In the genomic region with DNA sequence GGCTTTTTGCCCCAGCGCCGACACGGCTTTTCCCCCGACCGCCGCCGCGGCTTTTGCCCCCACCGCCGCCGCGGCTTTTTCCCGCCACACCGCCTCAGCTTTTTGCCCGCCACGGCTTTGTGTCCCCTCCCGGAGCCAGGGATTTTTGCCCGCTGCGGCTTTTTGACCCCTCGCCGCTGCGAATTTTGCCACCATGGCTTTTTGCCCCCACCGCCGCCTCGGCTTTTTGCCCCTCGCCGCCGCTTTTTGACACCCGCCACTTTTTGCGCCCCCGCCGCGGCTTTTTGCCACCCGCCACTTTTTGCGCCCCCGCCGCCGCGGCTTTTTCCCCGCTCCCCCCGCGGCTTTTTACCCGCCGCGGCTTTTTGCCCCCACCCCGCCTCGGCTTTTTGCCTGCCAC, we compare ENCODE assay signal across 18 cellular contexts.
DNase-seq lines count a peak whose midpoint lies in the region; ATAC-seq, FAIRE-seq and TF ChIP-seq lines count a peak whose summit lies in the region.
"Had no signal": no experiment of that assay in that cellular context is flagged by ENCODE, and none has a peak within 500 bp of the region (broad histone marks: within the 10 kb centered on the region; RNA-seq: fewer than 3 reads in every experiment).

No MANE protein-coding gene starts in this region.

- intact Hi-C loops in K562 (cut with micrococcal nuclease) (no loop called here), CD14-positive monocyte (cut with micrococcal nuclease) (no loop called here)

- H4K20me1 ChIP-seq in SK-N-SH (ENCODE audit: insufficient read depth) (no peaks in the 10 kb centered on the region), K562 (replicated peaks; ENCODE audit: control insufficient read depth, insufficient read depth, low read length) (no peaks in the 10 kb centered on the region)

- WGBS in SK-N-SH (ENCODE audit: low lambda C conversion rate) = 80% methylated on average over 47 of the region's 47 CpGs
- WGBS in K562 (ENCODE audit: insufficient coverage, low coverage, missing lambda C conversion rate) = 42% methylated on average over 18 of the region's 47 CpGs

- H3K4me2 ChIP-seq in SK-N-SH = no peak overlapping the region
- H3K4me2 ChIP-seq in K562 (ENCODE audit: insufficient read depth, low read length) = no peak overlapping the region

- no peak overlapping the region for H3K4me3 ChIP-seq in SK-N-SH (ENCODE audit: low read depth in 2 of 2, low read length in 1 of 2)
- H3K4me3 ChIP-seq in K562 = no peak overlapping the region

- H3F3A ChIP-seq in SK-N-SH (replicated peaks; ENCODE audit: insufficient read depth) = no peaks in the 10 kb centered on the region

- H3K9ac ChIP-seq in SK-N-SH (no peak overlapping the region), K562 (ENCODE audit: insufficient read depth in 1 of 2, low read depth in 2 of 2, low read length in 2 of 2) (no peak overlapping the region)

- TF ChIP-seq CTCF in SK-N-SH (IDR thresholded peaks at IDR 0.05) (no peak), K562 (IDR thresholded peaks at IDR 0.05 in 2 of 3, conservative IDR thresholded peaks at IDR 0.05 in 1 of 3; ENCODE audit: insufficient read depth in 2 of 3, low read depth in 1 of 3, low read length in 3 of 3) (no peak), CD14-positive monocyte (IDR thresholded peaks at IDR 0.05) (no peak)

- no peaks in the 10 kb centered on the region for H3K36me3 ChIP-seq in SK-N-SH (replicated peaks in 1 of 2; ENCODE audit: control insufficient read depth in 1 of 2, insufficient read depth in 2 of 2, low read length in 1 of 2)
- no peaks in the 10 kb centered on the region for H3K36me3 ChIP-seq in K562 (ENCODE audit: control insufficient read depth, insufficient read depth, low read length)

- no peak for TF ChIP-seq POLR2A in K562 (conservative IDR thresholded peaks at IDR 0.05)

- H2AFZ ChIP-seq in SK-N-SH (ENCODE audit: low read depth) = no peak overlapping the region
- no peak overlapping the region for H2AFZ ChIP-seq in K562 (ENCODE audit: low read depth, low read length)

- no peak overlapping the region for H3K27ac Mint-ChIP-seq in CD14-positive monocyte
- H3K27ac Mint-ChIP-seq: CD8-positive, alpha-beta memory T cell; HFFc6 had no signal

- no peaks in the 10 kb centered on the region for H3K36me3 Mint-ChIP-seq in CD14-positive monocyte
- H3K36me3 Mint-ChIP-seq: CD8-positive, alpha-beta memory T cell had no signal

- TF ChIP-seq EP300 in SK-N-SH (IDR thresholded peaks at IDR 0.05; ENCODE audit: borderline replicate concordance in 1 of 2, low read depth in 1 of 2, low read length in 1 of 2) (no peak), K562 (IDR thresholded peaks at IDR 0.05; ENCODE audit: low read length) (no peak)

- in situ Hi-C loops in K562 (cut with MboI) = no loop called here

- H3K79me2 ChIP-seq in SK-N-SH (ENCODE audit: insufficient read depth) (no peaks in the 10 kb centered on the region), K562 (ENCODE audit: control insufficient read depth, insufficient read depth, low read length) (no peaks in the 10 kb centered on the region)

- H3K9me2 ChIP-seq in SK-N-SH = no peaks in the 10 kb centered on the region

- no TSS peak for BruUV-seq in K562 (replicated peaks; lab: Mats Ljungman, UMichigan)

- no peak for TF ChIP-seq RAD21 in SK-N-SH (IDR thresholded peaks at IDR 0.05; ENCODE audit: low read length)
- TF ChIP-seq RAD21 in K562 (CRISPR knock-in tag; conservative IDR thresholded peaks at IDR 0.05 in 1 of 2, IDR thresholded peaks at IDR 0.05 in 1 of 2) = no peak

- H3K27me3 Mint-ChIP-seq in CD14-positive monocyte (ENCODE audit: low read depth in 3 of 3) = peaks cover 0 to 4% (median 2%) of the 10 kb centered on the region in 3 donors
- H3K27me3 Mint-ChIP-seq: CD8-positive, alpha-beta memory T cell had no signal

- H3K4me3 Mint-ChIP-seq in CD14-positive monocyte = no peak overlapping the region
- H3K4me3 Mint-ChIP-seq: CD8-positive, alpha-beta memory T cell; HFFc6 had no signal

- H3K27me3 ChIP-seq in SK-N-SH (ENCODE audit: insufficient read depth) (no peaks in the 10 kb centered on the region), K562 (ENCODE audit: control insufficient read depth in 2 of 2, insufficient read depth in 2 of 2, low read length in 2 of 2) (no peaks in the 10 kb centered on the region)

- H3K27ac ChIP-seq in SK-N-SH (ENCODE audit: low read depth in 2 of 2, low read length in 1 of 2) (no peak overlapping the region), K562 (ENCODE audit: extremely low read depth, low read depth, low read length) (no peak overlapping the region)
- H3K27ac ChIP-seq: 22Rv1, HL-60 had no signal

- H3K4me1 ChIP-seq in SK-N-SH (ENCODE audit: control insufficient read depth in 1 of 2, insufficient read depth in 2 of 2, low read depth in 1 of 2, low read length in 1 of 2) = no peaks in the 10 kb centered on the region
- H3K4me1 ChIP-seq in K562 (replicated peaks in 1 of 2; ENCODE audit: control insufficient read depth in 2 of 2, insufficient read depth in 2 of 2, low read length in 2 of 2) = no peaks in the 10 kb centered on the region
- H3K4me1 ChIP-seq: Caco-2 had no signal

- CTCF ChIA-PET in SK-N-SH (lab: Yijun Ruan, JAX) = no interaction called here
- CTCF ChIA-PET in K562 (lab: Yijun Ruan, JAX; ENCODE audit: low intra/inter-chr PET ratio) = no interaction called here

- POLR2A ChIA-PET in SK-N-SH (lab: Yijun Ruan, JAX) (no interaction called here), K562 (lab: Yijun Ruan, JAX) (no interaction called here)

- H3K9me1 ChIP-seq in K562 (ENCODE audit: control insufficient read depth, insufficient read depth, low read length) = no peaks in the 10 kb centered on the region

- peak; percentile 1 for DNase-seq in SK-N-SH
- DNase-seq in K562 (ENCODE audit: extremely low read depth in 1 of 4, low spot score in 3 of 4) = no peak
- peak; percentile 65 for DNase-seq in mesenteric fat pad (ENCODE audit: low spot score)
- no peak for DNase-seq in CD14-positive monocyte (ENCODE audit: low spot score)
- DNase-seq in NCI-H748 treated with DMSO at 0.1 percent for 48 hours (lab: John Stamatoyannopoulos, UW) = no peak
- DNase-seq in NCI-H510A (lab: John Stamatoyannopoulos, UW) = no peak
- DNase-seq: Caco-2; CD8-positive, alpha-beta memory T cell; DMS53; GF-D8; GOT3; HCEC 1CT; HFFc6; KBM-7 had no signal

- H3K9me3 ChIP-seq in SK-N-SH (no peaks in the 10 kb centered on the region), K562 (replicated peaks; ENCODE audit: control insufficient read depth, insufficient read depth, low read depth, low read length) (no peaks in the 10 kb centered on the region)
- H3K9me3 ChIP-seq: Caco-2 had no signal

- H3K4me1 Mint-ChIP-seq in CD14-positive monocyte = no peaks in the 10 kb centered on the region
- H3K4me1 Mint-ChIP-seq: CD8-positive, alpha-beta memory T cell had no signal

- peaks cover 3 to 31% (median 17%) of the 10 kb centered on the region in 7 donors for H3K9me3 Mint-ChIP-seq in CD14-positive monocyte

- ATAC-seq in SK-N-SH treated with all-trans-retinoic acid at 6 μM for 48 hours = no peak
- ATAC-seq in K562 = no peak

- no peak for FAIRE-seq in K562 (lab: Jason Lieb, UNC)
- FAIRE-seq: GM18507 had no signal

TF ChIP-seq in SK-N-SH, 30 proteins besides CTCF, POLR2A, EP300 and RAD21 (continues in another document):
- TF ChIP-seq JUND (IDR thresholded peaks at IDR 0.05) (no peak), YY1 (IDR thresholded peaks at IDR 0.05; ENCODE audit: low read depth) (no peak), RXRA (IDR thresholded peaks at IDR 0.05; ENCODE audit: borderline replicate concordance, low read depth) (no peak), TEAD4 (IDR thresholded peaks at IDR 0.05; ENCODE audit: borderline replicate concordance, insufficient read depth) (no peak), MXI1 (IDR thresholded peaks at IDR 0.05; ENCODE audit: low read depth, low read length) (no peak), FOXM1 (IDR thresholded peaks at IDR 0.05; ENCODE audit: low read depth) (no peak)
- TF ChIP-seq, protein P1, sequence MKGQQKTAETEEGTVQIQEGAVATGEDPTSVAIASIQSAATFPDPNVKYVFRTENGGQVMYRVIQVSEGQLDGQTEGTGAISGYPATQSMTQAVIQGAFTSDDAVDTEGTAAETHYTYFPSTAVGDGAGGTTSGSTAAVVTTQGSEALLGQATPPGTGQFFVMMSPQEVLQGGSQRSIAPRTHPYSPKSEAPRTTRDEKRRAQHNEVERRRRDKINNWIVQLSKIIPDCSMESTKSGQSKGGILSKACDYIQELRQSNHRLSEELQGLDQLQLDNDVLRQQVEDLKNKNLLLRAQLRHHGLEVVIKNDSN (IDR thresholded peaks at IDR 0.05; ENCODE audit: borderline replicate concordance, low read depth) = no peak

TF ChIP-seq in SK-N-SH treated with all-trans-retinoic acid at 6 μM for 48 hours, 23 proteins besides CTCF, POLR2A, EP300 and RAD21 (continues in another document):
- TF ChIP-seq CSDC2 (CRISPR knock-in tag; IDR thresholded peaks at IDR 0.05) (no peak), ZFP3 (CRISPR knock-in tag; IDR thresholded peaks at IDR 0.05) (no peak), TOX (CRISPR knock-in tag; IDR thresholded peaks at IDR 0.05; ENCODE audit: borderline replicate concordance) (no peak), ZNF8 (CRISPR knock-in tag; IDR thresholded peaks at IDR 0.05) (no peak), ISL1 (CRISPR knock-in tag; IDR thresholded peaks at IDR 0.05) (no peak), OSR1 (CRISPR knock-in tag; IDR thresholded peaks at IDR 0.05) (no peak), ZC3H10 (CRISPR knock-in tag; IDR thresholded peaks at IDR 0.05) (no peak), PPARA (CRISPR knock-in tag; IDR thresholded peaks at IDR 0.05; ENCODE audit: borderline replicate concordance) (no peak), TCF4 (CRISPR knock-in tag; IDR thresholded peaks at IDR 0.05; ENCODE audit: borderline replicate concordance) (no peak), ESRRG (CRISPR knock-in tag; IDR thresholded peaks at IDR 0.05) (no peak)

TF ChIP-seq in K562, 482 proteins besides CTCF, POLR2A, EP300 and RAD21:
- TF ChIP-seq PCBP1 (IDR thresholded peaks at IDR 0.05; ENCODE audit: low read depth, low read length, poor library complexity, severe bottlenecking) (peak; percentile 9), ASH1L (IDR thresholded peaks at IDR 0.05; ENCODE audit: borderline replicate concordance, low read depth, partially characterized antibody) (no peak)

Comparison
In these comparisons a context has a peak if more than half of its experiments do, and no peak if none do; other contexts are left out.
1. DNase-seq: peak in SK-N-SH (single experiment) and mesenteric fat pad (single experiment); none in K562 (0 of 4), CD14-positive monocyte (single experiment), NCI-H748 treated with DMSO at 0.1 percent for 48 hours (single experiment) and NCI-H510A (single experiment).